Comparison of ENCODE assay signal across 8 cellular contexts in genomic region chr14:75126121-75126544, GRCh38. TPM values are rescaled to one million over a fixed set of nuclear protein-coding genes. Genes with fewer than 3 reads are reported as not detected.
DNase-seq lines count a peak whose midpoint lies in the region; ATAC-seq and TF ChIP-seq lines count a peak whose summit lies in the region.

No MANE protein-coding gene starts in this region.

- peak overlapping the region; percentile 98 for H3K56ac ChIP-seq in mesendoderm (ENCODE audit: low read length)

- peak; percentile 50 for DNase-seq in KBM-7
- DNase-seq in mesendoderm, result no peak
- no peak for DNase-seq in NCI-H1417 treated with DMSO at 0.1 percent for 48 hours (lab: John Stamatoyannopoulos, UW)
- DNase-seq in C1 segment of cervical spinal cord (lab: John Stamatoyannopoulos, UW), result no peak

- H3K9me3 Mint-ChIP-seq in brain, result no peaks in the 10 kb centered on the region

- H4K5ac ChIP-seq in mesendoderm (ENCODE audit: low read length), result no peak overlapping the region

- peak overlapping the region; percentile 83 for H3K4ac ChIP-seq in mesendoderm (ENCODE audit: low read depth, low read length)

- TF ChIP-seq CTCF in C4-2B (conservative IDR thresholded peaks at IDR 0.05), result no peak
- no peak for TF ChIP-seq CTCF in brain (conservative IDR thresholded peaks at IDR 0.05)

- H2BK15ac ChIP-seq in mesendoderm (replicated peaks; ENCODE audit: low read depth), result no peak overlapping the region

- no peak overlapping the region for H3K23ac ChIP-seq in mesendoderm (ENCODE audit: low read length)

- peaks cover 8% of the 10 kb centered on the region for H3K36me3 Mint-ChIP-seq in brain

- peak overlapping the region; percentile 79 to 96 (median 93) for H3K27ac Mint-ChIP-seq in brain

- WGBS in mesendoderm (ENCODE audit: extremely low coverage, insufficient coverage, low lambda C conversion rate), result no CpG with 5 or more reads among the region's 6 CpGs

- H3K4me1 Mint-ChIP-seq in brain, result peaks cover 35% of the 10 kb centered on the region

- in situ Hi-C loops in KBM-7 (cut with MboI; ENCODE audit: low pct_unique_long_range_greater_than_20kb, low sequenced_read_pairs), result loop anchor here (25.0 kb wide), 1 partner anchor 361 kb away; no protein-coding TSS in a partner anchor

- no peak overlapping the region for H2BK5ac ChIP-seq in mesendoderm (ENCODE audit: low read length)

- peak overlapping the region; percentile 79 for H3K4me3 ChIP-seq in mesendoderm (ENCODE audit: low read length)

- peaks cover 2% of the 10 kb centered on the region for H3K79me1 ChIP-seq in mesendoderm (ENCODE audit: low read length)

- no peak overlapping the region for H4K8ac ChIP-seq in mesendoderm (ENCODE audit: low read depth, low read length)

- no peak overlapping the region for H2AK5ac ChIP-seq in mesendoderm (ENCODE audit: low read length)

- H3K27me3 ChIP-seq in mesendoderm (ENCODE audit: insufficient read depth, low read length, poor library complexity), result no peaks in the 10 kb centered on the region

- peak overlapping the region; percentile 95 for H3K27ac ChIP-seq in C4-2B
- no peak overlapping the region for H3K27ac ChIP-seq in mesendoderm (ENCODE audit: low read depth, low read length)

- peak overlapping the region; percentile 91 to 95 (median 93) for H3K4me3 Mint-ChIP-seq in brain

- peaks cover 6% of the 10 kb centered on the region for H3K27me3 Mint-ChIP-seq in brain

- H3K79me2 ChIP-seq in mesendoderm (ENCODE audit: control insufficient read depth, insufficient read depth, low read length), result no peaks in the 10 kb centered on the region

- H3K9ac ChIP-seq in mesendoderm (ENCODE audit: low read length), result peak overlapping the region; percentile 93

- H3K4me1 ChIP-seq in mesendoderm (ENCODE audit: control insufficient read depth, low read depth, low read length), result peaks cover 3% of the 10 kb centered on the region

- no peaks in the 10 kb centered on the region for H3K36me3 ChIP-seq in mesendoderm (ENCODE audit: control insufficient read depth, insufficient read depth, low read length)

- ATAC-seq in GM19395 (IDR thresholded peaks at IDR 0.05; ENCODE audit: unreplicated experiment) (no peak), HG03108 (IDR thresholded peaks at IDR 0.05; ENCODE audit: unreplicated experiment) (no peak)

- H2BK120ac ChIP-seq in mesendoderm (ENCODE audit: low read depth, low read length), result no peak overlapping the region

- peak overlapping the region; percentile 76 for H3K18ac ChIP-seq in mesendoderm (ENCODE audit: low read length)

- H3K4me2 ChIP-seq in mesendoderm (ENCODE audit: low read length), result peak overlapping the region; percentile 53

RNA-seq across cellular contexts. Expression of gene NEK9, which starts 0.7 kb away (rescaled TPM):
- polyA plus RNA-seq in brain (ENCODE audit: insufficient read depth, low read depth, low replicate concordance), result 37.7 TPM
- 14.6 TPM for polyA plus RNA-seq in mesendoderm (2013, experiment 1 of 2)
- polyA plus RNA-seq in mesendoderm (2013, experiment 2 of 2), result 12.3 TPM

RNA-seq across cellular contexts. Expression of gene TMED10, which starts 50.3 kb away (rescaled TPM):
- polyA plus RNA-seq in brain (ENCODE audit: insufficient read depth, low read depth, low replicate concordance), result 227 TPM
- polyA plus RNA-seq in mesendoderm (2013, experiment 1 of 2), result 212 TPM
- 214 TPM for polyA plus RNA-seq in mesendoderm (2013, experiment 2 of 2)

RNA-seq across cellular contexts. Expression of gene ZC2HC1C, which starts 56.7 kb away (rescaled TPM):
- 5.8 TPM for polyA plus RNA-seq in brain (ENCODE audit: insufficient read depth, low read depth, low replicate concordance)
- polyA plus RNA-seq in mesendoderm (2013, experiment 1 of 2), result 0.88 TPM
- 1.3 TPM for polyA plus RNA-seq in mesendoderm (2013, experiment 2 of 2)
